In the genomic region with DNA sequence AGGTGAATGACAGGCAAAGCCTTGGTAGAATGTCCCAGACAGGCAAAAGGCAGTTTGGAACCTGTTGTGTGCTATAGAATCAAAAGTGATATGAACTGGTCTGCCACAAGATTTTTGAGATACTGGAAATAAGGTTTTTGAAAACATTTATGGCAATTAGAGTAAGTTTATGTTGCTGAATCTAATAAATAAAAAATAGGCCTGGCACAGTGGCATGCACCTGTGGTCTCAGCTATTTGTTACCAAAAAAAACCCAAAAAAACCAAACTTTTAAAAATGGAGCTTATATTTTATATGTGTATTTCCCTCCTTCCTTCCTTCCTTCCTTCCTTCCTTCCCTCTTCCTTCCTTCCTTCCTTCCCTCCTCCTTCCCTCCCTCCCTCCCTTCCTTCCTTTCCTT, we compare ENCODE assay signal across 21 cellular contexts.
"Had no signal": no experiment of that assay in that cellular context is flagged by ENCODE, and none has a peak within 500 bp of the region (broad histone marks: within the 10 kb centered on the region; RNA-seq: fewer than 3 reads in every experiment).

No MANE protein-coding gene starts in this region.

- ATAC-seq: K562, Right ventricle myocardium inferior had no signal

- H3K9me3 ChIP-seq: SJCRH30 had no signal

- H3K27ac Mint-ChIP-seq: IgD-negative memory B cell had no signal

- H3K4me3 ChIP-seq: K562, SJCRH30 had no signal

- H3K27me3 Mint-ChIP-seq: IgD-negative memory B cell had no signal

- H3K27me3 ChIP-seq: SJCRH30 had no signal

- H3K27ac ChIP-seq: SJCRH30 had no signal

- DNase-seq: Kasumi-1, MM.1S, NCI-H1092 treated with DMSO at 0.1 percent for 48 hours, NCI-H1436, NCI-H187, NCI-H2029, NCI-H2081 treated with DMSO at 0.1 percent for 48 hours, NCI-H2171, NCI-H226, NCI-H446, NCI-H510A, NCI-H524 treated with DMSO at 0.1 percent for 48 hours, NCI-H69, NCI-H774, SHP77 treated with DMSO at 0.1 percent for 48 hours, SJCRH30, SW 1271 had no signal

- H3K36me3 ChIP-seq: SJCRH30 had no signal

- H3K9ac ChIP-seq: KMS-11 had no signal

- FAIRE-seq: K562 had no signal
